ENCODE assay signal across 1 cellular context in genomic region chr6:34269658-34270341, GRCh38.
A peak's percentile ranks its signal among the peaks of the same experiment; 100 is the strongest.
TF ChIP-seq lines count a peak whose summit lies in the region.

No MANE protein-coding gene starts in this region.

TF ChIP-seq in HepG2, 621 proteins besides CTCF, POLR2A, EP300 and RAD21:
- TF ChIP-seq NFYB (CRISPR knock-in tag; IDR thresholded peaks at IDR 0.05) (peak; percentile 42), NFYC (CRISPR knock-in tag; IDR thresholded peaks at IDR 0.05) (0 out of 2 replicates have a peak, but pooled peaks have one; percentile 16)
